ENCODE assay signal across 34 cellular contexts in genomic region chr20:15187612-15188011, GRCh38.
"Had no signal": no experiment of that assay in that cellular context is flagged by ENCODE, and none has a peak within 500 bp of the region (broad histone marks: within the 10 kb centered on the region; RNA-seq: fewer than 3 reads in every experiment).

No MANE protein-coding gene starts in this region.

- FAIRE-seq: astrocyte, TTC549 had no signal

- ATAC-seq: activated CD8-positive, alpha-beta T cell treated with anti-CD3 and anti-CD28 coated beads for 36 hours; activated naive CD4-positive, alpha-beta T cell treated with anti-CD3 and anti-CD28 coated beads, Interleukin-2, amount 50 U/mL, for 72 hours; activated T-cell treated with anti-CD3 and anti-CD28 coated beads, Interleukin-2, amount 50 U/mL, for 4 hours; activated T-cell treated with anti-CD3 and anti-CD28 coated beads, Interleukin-2, amount 50 U/mL, for 72 hours; activated T-helper 17 cell treated with anti-CD3 and anti-CD28 coated beads, Interleukin-2, amount 50 U/mL, for 72 hours; body of pancreas had no signal

- DNase-seq: activated B cell treated with CpG ODN at 0.5 μM for 24 hours; activated CD4-positive, alpha-beta memory T cell treated with anti-CD3 and anti-CD28 coated beads for 36 hours; activated CD4-positive, alpha-beta T cell treated with anti-CD3 and anti-CD28 coated beads for 4 hours; activated CD4-positive, alpha-beta T cell treated with anti-CD3 and anti-CD28 coated beads, Interleukin-2, amount 10 ng/mL, durations not matched to agents 24 days and 14 days; activated CD4-positive, alpha-beta T cell treated with anti-CD3 and anti-CD28 coated beads, Interleukin-2, amount 50 U/mL, for 1 hour; activated CD4-positive, alpha-beta T cell treated with anti-CD3 and anti-CD28 coated beads, Interleukin-2, amount 50 U/mL, for 4 hours; activated CD4-positive, CD25-positive, alpha-beta regulatory T cell treated with anti-CD3 and anti-CD28 coated beads, Interleukin-2, amount 50 U/mL, for 72 hours; activated CD8-positive, alpha-beta memory T cell treated with anti-CD3 and anti-CD28 coated beads, Interleukin-2, amount 50 U/mL, for 4 hours; activated CD8-positive, alpha-beta T cell treated with anti-CD3 and anti-CD28 coated beads for 36 hours; activated effector memory CD4-positive, alpha-beta T cell treated with anti-CD3 and anti-CD28 coated beads, Interleukin-2, amount 50 U/mL, for 16 hours; activated gamma-delta T cell treated with Interleukin-2 at 50 U/mL for 16 hours; activated naive CD4-positive, alpha-beta T cell; activated naive CD4-positive, alpha-beta T cell treated with anti-CD3 and anti-CD28 coated beads for 36 hours; activated naive CD4-positive, alpha-beta T cell treated with anti-CD3 and anti-CD28 coated beads, Interleukin-2, amount 50 U/mL, for 16 hours; activated naive CD8-positive, alpha-beta T cell treated with anti-CD3 and anti-CD28 coated beads for 36 hours; activated T-cell treated with anti-CD3 and anti-CD28 coated beads for 4 hours; activated T-cell treated with anti-CD3 and anti-CD28 coated beads, Interleukin-2, amount 50 U/mL, for 1 hour; activated T-cell treated with anti-CD3 and anti-CD28 coated beads, Interleukin-2, amount 50 U/mL, for 4 hours; activated T-cell treated with anti-CD3 and anti-CD28 coated beads, Interleukin-2, amount 50 U/mL, for 72 hours; adrenal gland; amniotic stem cell; aorta; body of pancreas; brain microvascular endothelial cell; central memory CD4-positive, alpha-beta T cell; T-helper 1 cell; T-helper 2 cell; T-helper 9 cell had no signal

- H3K36me3 ChIP-seq: adrenal gland, brain microvascular endothelial cell, breast epithelium had no signal

- H3K4me3 ChIP-seq: adrenal gland, body of pancreas, breast epithelium had no signal

- H3K27me3 ChIP-seq: adrenal gland, body of pancreas, brain microvascular endothelial cell, breast epithelium had no signal

- H3K27ac ChIP-seq: adrenal gland, body of pancreas, brain microvascular endothelial cell, breast epithelium, VCaP had no signal

- H3K4me1 ChIP-seq: adrenal gland, body of pancreas, breast epithelium had no signal

- H3K9me3 ChIP-seq: adrenal gland, body of pancreas, breast epithelium had no signal
